9 cellular contexts compared by ENCODE assay signal in the genomic region with DNA sequence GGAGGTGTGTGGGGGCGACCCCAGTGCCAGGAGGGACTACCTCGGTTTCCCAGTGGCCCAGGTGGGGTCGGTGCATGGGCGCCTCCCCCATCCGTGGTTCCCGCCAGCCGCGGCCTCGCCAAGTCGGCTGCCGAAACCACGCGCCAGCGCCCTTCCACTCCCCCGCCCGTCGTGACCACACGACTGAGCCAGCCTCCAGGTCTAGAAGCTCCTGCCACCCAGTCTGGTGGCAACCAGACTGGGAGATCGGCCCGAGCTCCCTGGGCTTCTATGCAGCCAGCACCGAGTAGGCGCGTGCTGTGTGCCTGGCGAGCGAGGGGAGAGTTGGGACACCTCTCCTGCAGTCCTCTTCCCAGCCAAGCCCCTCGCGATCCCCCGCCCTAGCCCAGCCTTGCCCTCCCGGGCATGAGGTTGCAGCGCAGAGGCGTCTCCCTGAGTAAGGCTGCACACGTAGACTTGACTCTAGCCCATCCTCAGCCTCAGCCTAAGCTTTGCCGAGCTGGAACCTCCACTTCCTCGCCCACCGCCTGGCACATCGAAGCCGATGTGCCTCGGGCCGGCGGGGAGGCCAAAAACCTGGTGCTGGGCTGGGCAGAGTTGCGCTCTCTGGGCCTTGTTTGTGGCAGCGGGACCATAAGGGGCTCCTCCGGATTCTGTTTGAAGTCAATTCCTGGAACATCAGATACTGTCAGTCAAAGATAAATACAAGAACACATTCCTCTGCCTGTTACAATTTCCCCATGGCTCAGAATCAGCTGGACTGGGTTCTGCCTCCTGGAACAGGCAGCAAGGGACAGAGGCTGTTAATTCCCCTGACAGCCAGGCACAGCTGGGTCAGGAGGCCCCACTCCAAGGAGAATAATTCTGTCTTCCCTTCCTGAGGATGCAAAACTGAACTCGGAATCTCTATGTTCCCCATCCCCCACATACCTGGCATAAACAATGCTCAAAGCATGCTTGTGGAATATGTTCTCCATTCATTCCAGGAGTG. TPM values are rescaled to one million over a fixed set of nuclear protein-coding genes. Genes with fewer than 3 reads are reported as not detected.
A peak's percentile ranks its signal among the peaks of the same experiment; 100 is the strongest.
DNase-seq lines count a peak whose midpoint lies in the region; ATAC-seq and TF ChIP-seq lines count a peak whose summit lies in the region.
"Had no signal": no experiment of that assay in that cellular context is flagged by ENCODE, and none has a peak within 500 bp of the region (broad histone marks: within the 10 kb centered on the region; RNA-seq: fewer than 3 reads in every experiment).

No MANE protein-coding gene starts in this region.

- H3K9me3 ChIP-seq in breast epithelium: no peaks in the 10 kb centered on the region
- H3K9me3 ChIP-seq in left lung: no peaks in the 10 kb centered on the region
- H3K9me3 ChIP-seq in stomach smooth muscle (ENCODE audit: control insufficient read depth in 2 of 2, low read length in 2 of 2): no peaks in the 10 kb centered on the region
- H3K9me3 ChIP-seq: SJSA1 had no signal

- H3K27ac ChIP-seq in breast epithelium (peak overlapping the region in 1 of 2 donors; percentile 12), left lung (no peak overlapping the region), stomach smooth muscle (ENCODE audit: low read length) (no peak overlapping the region)
- H3K27ac ChIP-seq: SJSA1 had no signal

- H3K36me3 ChIP-seq in breast epithelium: no peaks in the 10 kb centered on the region
- no peaks in the 10 kb centered on the region for H3K36me3 ChIP-seq in left lung
- H3K36me3 ChIP-seq in stomach smooth muscle (ENCODE audit: control insufficient read depth in 2 of 2, insufficient read depth in 2 of 2, low read length in 2 of 2): no peaks in the 10 kb centered on the region
- H3K36me3 ChIP-seq: SJSA1 had no signal

- peaks cover 5% of the 10 kb centered on the region in 2 donors for H3K4me1 ChIP-seq in breast epithelium
- peaks cover 16 to 22% of the 10 kb centered on the region in 2 donors for H3K4me1 ChIP-seq in left lung
- peaks cover 23% of the 10 kb centered on the region for H3K4me1 ChIP-seq in stomach smooth muscle (ENCODE audit: control insufficient read depth, insufficient read depth, low read length)

- no peak for TF ChIP-seq CTCF in breast epithelium (IDR thresholded peaks at IDR 0.05)
- no peak for TF ChIP-seq CTCF in left lung (IDR thresholded peaks at IDR 0.05)

- H3K27me3 ChIP-seq in breast epithelium: no peaks in the 10 kb centered on the region
- H3K27me3 ChIP-seq in left lung: peaks cover 17 to 45% of the 10 kb centered on the region in 2 donors
- peaks cover 3 to 14% of the 10 kb centered on the region in 2 donors for H3K27me3 ChIP-seq in stomach smooth muscle (ENCODE audit: control insufficient read depth in 1 of 2, insufficient read depth in 2 of 2, low read length in 2 of 2)

- no peak for TF ChIP-seq POLR2A in breast epithelium (IDR thresholded peaks at IDR 0.05)

- DNase-seq in NCI-H2171 treated with DMSO at 0.1 percent for 48 hours (lab: John Stamatoyannopoulos, UW): peak; percentile 6
- DNase-seq in NCI-H2171 (lab: John Stamatoyannopoulos, UW): no peak
- DNase-seq in breast epithelium (ENCODE audit: low spot score in 2 of 2): no peak
- no peak for DNase-seq in left lung
- DNase-seq in SIG-M5 (lab: John Stamatoyannopoulos, UW): no peak
- DNase-seq in SKM-1 treated with dmso at 0.1 percent for 144 hours (lab: John Stamatoyannopoulos, UW; ENCODE audit: unreplicated experiment): no peak

- intact Hi-C loops in breast epithelium (cut with DNase I; ENCODE audit: low total_unique reads) (no loop called here), left lung (cut with DNase I) (no loop called here)

- no peak overlapping the region for H3K9ac ChIP-seq in stomach smooth muscle (ENCODE audit: low read length in 2 of 2)

- H3K4me3 ChIP-seq in breast epithelium (peak overlapping the region; percentile 42 to 68 (median 57)), left lung (peak overlapping the region; percentile 29 to 36), stomach smooth muscle (ENCODE audit: low read length in 2 of 2) (peak overlapping the region; percentile 54 to 66)

- ATAC-seq in left lung (peak; percentile 42), HG02840 (IDR thresholded peaks at IDR 0.05; ENCODE audit: low FRiP score, unreplicated experiment) (no peak)

RNA-seq across cellular contexts. Expression of a gene that starts 1.5 kb away (rescaled TPM):
- total RNA-seq in breast epithelium: 1 to 10 TPM in 2 of 3 donors, under 1 TPM in 1; 0.96 to 5.2 (median 3.7) TPM
- 1 to 10 TPM; 1.2 to 1.9 TPM for total RNA-seq in left lung

RNA-seq across cellular contexts. Expression of a gene that starts 33.8 kb away (rescaled TPM):
- total RNA-seq in breast epithelium (10 to 100 TPM in 2 of 3 donors, 1 to 10 TPM in 1; 4.5 to 24.7 (median 19.7) TPM), left lung (10 to 100 TPM; 19.6 to 24.5 TPM)

RNA-seq across cellular contexts. Expression of a gene that starts 45.0 kb away (rescaled TPM):
- 10 to 100 TPM; 32.8 to 58.7 (median 45.4) TPM for total RNA-seq in breast epithelium
- total RNA-seq in left lung: 10 to 100 TPM; 53.3 to 59.6 TPM
